Comparison of ENCODE assay signal across 8 cellular contexts in genomic region chr11:119093666-119093950, GRCh38. TPM values are rescaled to one million over a fixed set of nuclear protein-coding genes. Genes with fewer than 3 reads are reported as not detected.
A peak's percentile ranks its signal among the peaks of the same experiment; 100 is the strongest.
DNase-seq lines count a peak whose midpoint lies in the region; ATAC-seq and TF ChIP-seq lines count a peak whose summit lies in the region.

No MANE protein-coding gene starts in this region.

- peaks cover 2% of the 10 kb centered on the region; the same call in 1 of the 2 replicates for H3K4me1 ChIP-seq in iPS DF 6.9 (ENCODE audit: control insufficient read depth, insufficient read depth, low read length)

- H3K9me3 ChIP-seq in iPS DF 6.9 (ENCODE audit: control insufficient read depth, insufficient read depth, low read length), result no peaks in the 10 kb centered on the region

- no peaks in the 10 kb centered on the region for H3K27me3 ChIP-seq in iPS DF 6.9 (ENCODE audit: control insufficient read depth, insufficient read depth, low read length)

- no peak for TF ChIP-seq CTCF in HFF-Myc (IDR thresholded peaks at IDR 0.05; ENCODE audit: low read depth, low read length, missing control alignments)

- CTCF ChIA-PET in activated CD8-positive, alpha-beta T cell treated with anti-CD3 and anti-CD28 coated beads, Interleukin-2, amount 10 ng/mL, durations not matched to agents 7 days and 5 days (lab: Charles Lee), result interaction anchor here (1.2 to 1.4 kb wide), 2 partner anchors 9 to 27 kb away, joined by 4 to 5 read pairs; no protein-coding TSS in a partner anchor

- no peaks in the 10 kb centered on the region for H3K27me3 Mint-ChIP-seq in activated CD8-positive, alpha-beta T cell treated with anti-CD3 and anti-CD28 coated beads, Interleukin-2, amount 10 ng/mL, durations not matched to agents 7 days and 5 days (ENCODE audit: low read depth)

- H3K27ac Mint-ChIP-seq in activated CD8-positive, alpha-beta T cell treated with anti-CD3 and anti-CD28 coated beads, Interleukin-2, amount 10 ng/mL, durations not matched to agents 7 days and 5 days, result peak overlapping the region; percentile 88
- peak overlapping the region; percentile 98 for H3K27ac Mint-ChIP-seq in stimulated activated effector memory CD8-positive, alpha-beta T cell treated with anti-CD3 and anti-CD28 coated beads, Interleukin-12 subunit alpha, Interleukin-12 subunit beta, amount 100 ng/mL, for 72 hours

- H3K27ac ChIP-seq in iPS DF 6.9 (ENCODE audit: low read length), result no peak overlapping the region

- no peak for ATAC-seq in activated CD8-positive, alpha-beta T cell treated with anti-CD3 and anti-CD28 coated beads, Interleukin-2, amount 10 ng/mL, durations not matched to agents 7 days and 5 days
- no peak for ATAC-seq in stimulated activated effector memory CD8-positive, alpha-beta T cell treated with anti-CD3 and anti-CD28 coated beads, Interleukin-12 subunit alpha, Interleukin-12 subunit beta, amount 100 ng/mL, for 72 hours
- no peak for ATAC-seq in esophagus mucosa

- H3K4me1 Mint-ChIP-seq in activated CD8-positive, alpha-beta T cell treated with anti-CD3 and anti-CD28 coated beads, Interleukin-2, amount 10 ng/mL, durations not matched to agents 7 days and 5 days (ENCODE audit: low read depth), result peaks cover 48% of the 10 kb centered on the region
- H3K4me1 Mint-ChIP-seq in stimulated activated effector memory CD8-positive, alpha-beta T cell treated with anti-CD3 and anti-CD28 coated beads, Interleukin-12 subunit alpha, Interleukin-12 subunit beta, amount 100 ng/mL, for 72 hours, result peaks cover 39% of the 10 kb centered on the region

- H3K4me3 ChIP-seq in HFF-Myc (replicated peaks; ENCODE audit: low read depth, low read length) (peak overlapping the region; percentile 89), iPS DF 6.9 (ENCODE audit: low read length) (peak overlapping the region; percentile 86; the same call in 1 of the 2 replicates)

- POLR2A ChIA-PET in activated CD8-positive, alpha-beta T cell treated with anti-CD3 and anti-CD28 coated beads, Interleukin-2, amount 10 ng/mL, durations not matched to agents 7 days and 5 days (lab: Charles Lee), result interaction anchor here (0.6 to 3.1 kb wide), 11 partner anchors 8 to 229 kb away, joined by 3 to 96 read pairs (median 6); partner anchors contain the start of genes C2CD2L, DPAGT1, HINFP and HMBS

- peaks cover 24% of the 10 kb centered on the region for H3K36me3 ChIP-seq in iPS DF 6.9 (ENCODE audit: control insufficient read depth, insufficient read depth, low read length)

- WGBS in iPS DF 6.9 (ENCODE audit: insufficient coverage, insufficient read length), result 0% methylated on average over 1 of the region's 2 CpGs

- DNase-seq in HFF-Myc (ENCODE audit: extremely low read depth, low read depth) (no peak), iPS DF 6.9 (ENCODE audit: low read depth, low spot score) (no peak), ecto neural progenitor cell (ENCODE audit: low spot score) (no peak)
- no peak for DNase-seq in activated CD8-positive, alpha-beta T cell treated with anti-CD3 and anti-CD28 coated beads, Interleukin-2, amount 10 ng/mL, durations not matched to agents 7 days and 5 days
- DNase-seq in stimulated activated effector memory CD8-positive, alpha-beta T cell treated with anti-CD3 and anti-CD28 coated beads, Interleukin-12 subunit alpha, Interleukin-12 subunit beta, amount 100 ng/mL, for 72 hours (ENCODE audit: low spot score in 2 of 2), result no peak
- DNase-seq in stimulated activated CD8-positive, alpha-beta memory T cell treated with anti-CD3 and anti-CD28 coated beads, Interleukin-4, amount 100 ng/mL, for 48 hours, result no peak
- no peak for DNase-seq in stimulated activated CD4-positive, alpha-beta T cell treated with anti-CD3 and anti-CD28 coated beads, Interleukin-2, amount 100 ng/mL, for 48 hours

- peaks cover 70% of the 10 kb centered on the region for H3K36me3 Mint-ChIP-seq in activated CD8-positive, alpha-beta T cell treated with anti-CD3 and anti-CD28 coated beads, Interleukin-2, amount 10 ng/mL, durations not matched to agents 7 days and 5 days (ENCODE audit: low read depth)
- peaks cover 79% of the 10 kb centered on the region for H3K36me3 Mint-ChIP-seq in stimulated activated effector memory CD8-positive, alpha-beta T cell treated with anti-CD3 and anti-CD28 coated beads, Interleukin-12 subunit alpha, Interleukin-12 subunit beta, amount 100 ng/mL, for 72 hours

- no peaks in the 10 kb centered on the region for H3K9me3 Mint-ChIP-seq in activated CD8-positive, alpha-beta T cell treated with anti-CD3 and anti-CD28 coated beads, Interleukin-2, amount 10 ng/mL, durations not matched to agents 7 days and 5 days (ENCODE audit: insufficient read depth)
- no peaks in the 10 kb centered on the region for H3K9me3 Mint-ChIP-seq in stimulated activated effector memory CD8-positive, alpha-beta T cell treated with anti-CD3 and anti-CD28 coated beads, Interleukin-12 subunit alpha, Interleukin-12 subunit beta, amount 100 ng/mL, for 72 hours

- peak overlapping the region; percentile 95 for H3K4me3 Mint-ChIP-seq in activated CD8-positive, alpha-beta T cell treated with anti-CD3 and anti-CD28 coated beads, Interleukin-2, amount 10 ng/mL, durations not matched to agents 7 days and 5 days
- peak overlapping the region; percentile 87 for H3K4me3 Mint-ChIP-seq in stimulated activated effector memory CD8-positive, alpha-beta T cell treated with anti-CD3 and anti-CD28 coated beads, Interleukin-12 subunit alpha, Interleukin-12 subunit beta, amount 100 ng/mL, for 72 hours

RNA-seq across cellular contexts. Expression of gene DPAGT1, which starts 8.0 kb away (rescaled TPM):
- total RNA-seq in activated CD8-positive, alpha-beta T cell treated with anti-CD3 and anti-CD28 coated beads, Interleukin-2, amount 10 ng/mL, durations not matched to agents 7 days and 5 days, result 10 to 100 TPM; 52.5 to 57.7 TPM
- total RNA-seq in esophagus mucosa, result 36.3 TPM

RNA-seq across cellular contexts. Expression of gene HMBS, which starts 8.9 kb away (rescaled TPM):
- total RNA-seq in activated CD8-positive, alpha-beta T cell treated with anti-CD3 and anti-CD28 coated beads, Interleukin-2, amount 10 ng/mL, durations not matched to agents 7 days and 5 days, result 10 to 100 TPM; 31.0 to 32.5 TPM
- total RNA-seq in esophagus mucosa, result 23.7 TPM

RNA-seq across cellular contexts. Expression of gene C2CD2L, which starts 13.5 kb away (rescaled TPM):
- 10 to 100 TPM; 33.2 to 35.2 TPM for total RNA-seq in activated CD8-positive, alpha-beta T cell treated with anti-CD3 and anti-CD28 coated beads, Interleukin-2, amount 10 ng/mL, durations not matched to agents 7 days and 5 days
- total RNA-seq in esophagus mucosa, result 6.5 TPM

RNA-seq across cellular contexts. Expression of gene VPS11, which starts 26.0 kb away (rescaled TPM):
- 10 to 100 TPM; 30.8 to 31.6 TPM for total RNA-seq in activated CD8-positive, alpha-beta T cell treated with anti-CD3 and anti-CD28 coated beads, Interleukin-2, amount 10 ng/mL, durations not matched to agents 7 days and 5 days
- total RNA-seq in esophagus mucosa, result 17.8 TPM

RNA-seq across cellular contexts. Expression of gene HINFP, which starts 27.8 kb away (rescaled TPM):
- total RNA-seq in activated CD8-positive, alpha-beta T cell treated with anti-CD3 and anti-CD28 coated beads, Interleukin-2, amount 10 ng/mL, durations not matched to agents 7 days and 5 days, result 10 to 100 TPM; 36.1 to 40.9 TPM
- 13.2 TPM for total RNA-seq in esophagus mucosa
